ENCODE assay signal across 9 cellular contexts in genomic region chr2:43426305-43427031, GRCh38.
DNase-seq lines count a peak whose midpoint lies in the region; ATAC-seq and TF ChIP-seq lines count a peak whose summit lies in the region.
"Had no signal": no experiment of that assay in that cellular context is flagged by ENCODE, and none has a peak within 500 bp of the region (broad histone marks: within the 10 kb centered on the region; RNA-seq: fewer than 3 reads in every experiment).

No MANE protein-coding gene starts in this region.

- peak overlapping the region; percentile 85 for H3K27ac Mint-ChIP-seq in activated CD8-positive, alpha-beta T cell treated with anti-CD3 and anti-CD28 coated beads, Interleukin-2, amount 10 ng/mL, durations not matched to agents 7 days and 5 days
- peak overlapping the region in 8 of 10 donors; percentile 34 to 94 (median 60) for H3K27ac Mint-ChIP-seq in naive thymus-derived CD8-positive, alpha-beta T cell
- H3K27ac Mint-ChIP-seq in stimulated activated naive CD8-positive, alpha-beta T cell treated with anti-CD3 and anti-CD28 coated beads, Interleukin-15, amount 100 ng/mL, for 72 hours, result peak overlapping the region; percentile 66 to 89

- in situ Hi-C loops in GM13977 (cut with MboI; ENCODE audit: low pct_unique_long_range_greater_than_20kb, low sequenced_read_pairs, unreplicated experiment), result no loop called here

- CTCF ChIA-PET in activated CD8-positive, alpha-beta T cell treated with anti-CD3 and anti-CD28 coated beads, Interleukin-2, amount 10 ng/mL, durations not matched to agents 7 days and 5 days (lab: Charles Lee), result interaction anchor here (0.7 to 2.2 kb wide), 10 partner anchors 13 to 197 kb away, joined by 3 to 10 read pairs (median 3); no protein-coding TSS in a partner anchor

- H3K9me3 Mint-ChIP-seq in activated CD8-positive, alpha-beta T cell treated with anti-CD3 and anti-CD28 coated beads, Interleukin-2, amount 10 ng/mL, durations not matched to agents 7 days and 5 days (ENCODE audit: insufficient read depth), result no peaks in the 10 kb centered on the region
- H3K9me3 Mint-ChIP-seq in naive thymus-derived CD8-positive, alpha-beta T cell, result no peaks in the 10 kb centered on the region
- H3K9me3 Mint-ChIP-seq in stimulated activated naive CD8-positive, alpha-beta T cell treated with anti-CD3 and anti-CD28 coated beads, Interleukin-15, amount 100 ng/mL, for 72 hours, result no peaks in the 10 kb centered on the region

- peaks cover 42% of the 10 kb centered on the region for H3K4me1 Mint-ChIP-seq in activated CD8-positive, alpha-beta T cell treated with anti-CD3 and anti-CD28 coated beads, Interleukin-2, amount 10 ng/mL, durations not matched to agents 7 days and 5 days (ENCODE audit: low read depth)
- H3K4me1 Mint-ChIP-seq in naive thymus-derived CD8-positive, alpha-beta T cell, result peaks cover 14 to 43% (median 31%) of the 10 kb centered on the region in 4 donors
- peaks cover 42% of the 10 kb centered on the region for H3K4me1 Mint-ChIP-seq in stimulated activated naive CD8-positive, alpha-beta T cell treated with anti-CD3 and anti-CD28 coated beads, Interleukin-15, amount 100 ng/mL, for 72 hours

- ATAC-seq in HG02840 (IDR thresholded peaks at IDR 0.05; ENCODE audit: low FRiP score, unreplicated experiment), result peak; percentile 86
- ATAC-seq in activated CD8-positive, alpha-beta T cell treated with anti-CD3 and anti-CD28 coated beads, Interleukin-2, amount 10 ng/mL, durations not matched to agents 7 days and 5 days, result peak; percentile 97
- ATAC-seq in naive thymus-derived CD8-positive, alpha-beta T cell, result peak; percentile 74 to 96
- ATAC-seq in stimulated activated naive CD8-positive, alpha-beta T cell treated with anti-CD3 and anti-CD28 coated beads, Interleukin-15, amount 100 ng/mL, for 72 hours, result peak; percentile 96

- H3K27me3 Mint-ChIP-seq in activated CD8-positive, alpha-beta T cell treated with anti-CD3 and anti-CD28 coated beads, Interleukin-2, amount 10 ng/mL, durations not matched to agents 7 days and 5 days (ENCODE audit: low read depth), result no peaks in the 10 kb centered on the region
- no peaks in the 10 kb centered on the region for H3K27me3 Mint-ChIP-seq in naive thymus-derived CD8-positive, alpha-beta T cell
- H3K27me3 Mint-ChIP-seq in stimulated activated naive CD8-positive, alpha-beta T cell treated with anti-CD3 and anti-CD28 coated beads, Interleukin-15, amount 100 ng/mL, for 72 hours, result no peaks in the 10 kb centered on the region

- H3K36me3 Mint-ChIP-seq in activated CD8-positive, alpha-beta T cell treated with anti-CD3 and anti-CD28 coated beads, Interleukin-2, amount 10 ng/mL, durations not matched to agents 7 days and 5 days (ENCODE audit: low read depth), result peaks cover 39% of the 10 kb centered on the region
- peaks cover 0 to 61% (median 35%) of the 10 kb centered on the region in 3 donors for H3K36me3 Mint-ChIP-seq in naive thymus-derived CD8-positive, alpha-beta T cell

- no peak for TF ChIP-seq CTCF in GM13977 (IDR thresholded peaks at IDR 0.05; ENCODE audit: extremely low read depth, insufficient read depth, missing control alignments)

- peak overlapping the region; percentile 34 for H3K4me3 Mint-ChIP-seq in activated CD8-positive, alpha-beta T cell treated with anti-CD3 and anti-CD28 coated beads, Interleukin-2, amount 10 ng/mL, durations not matched to agents 7 days and 5 days
- peak overlapping the region in 5 of 10 donors; percentile 3 to 48 (median 33) for H3K4me3 Mint-ChIP-seq in naive thymus-derived CD8-positive, alpha-beta T cell
- H3K4me3 Mint-ChIP-seq in stimulated activated naive CD8-positive, alpha-beta T cell treated with anti-CD3 and anti-CD28 coated beads, Interleukin-15, amount 100 ng/mL, for 72 hours, result peak overlapping the region; percentile 29 to 46
- H3K4me3 Mint-ChIP-seq: neural crest cell had no signal

- POLR2A ChIA-PET in activated CD8-positive, alpha-beta T cell treated with anti-CD3 and anti-CD28 coated beads, Interleukin-2, amount 10 ng/mL, durations not matched to agents 7 days and 5 days (lab: Charles Lee), result interaction anchor here (1.0 to 1.1 kb wide), 2 partner anchors 133 to 201 kb away, joined by 3 to 7 read pairs; partner anchors contain the start of gene ZFP36L2
- POLR2A ChIA-PET in naive thymus-derived CD8-positive, alpha-beta T cell (lab: Charles Lee), result interaction anchor here (0.5 to 0.6 kb wide), 2 partner anchors 9 to 445 kb away, joined by 3 to 6 read pairs; no protein-coding TSS in a partner anchor

- peak; percentile 83 for DNase-seq in GM13977 (ENCODE audit: low spot score)
- DNase-seq in NCI-H2196 treated with DMSO at 0.1 percent for 48 hours (lab: John Stamatoyannopoulos, UW; ENCODE audit: unreplicated experiment), result peak; percentile 30
- DNase-seq in activated CD8-positive, alpha-beta T cell treated with anti-CD3 and anti-CD28 coated beads, Interleukin-2, amount 10 ng/mL, durations not matched to agents 7 days and 5 days, result peak; percentile 87
- peak; percentile 77 for DNase-seq in epidermal melanocyte (ENCODE audit: insufficient read length, low spot score)
- peak in 6 of 10 donors; percentile 25 to 68 (median 30) for DNase-seq in naive thymus-derived CD8-positive, alpha-beta T cell
- peak; percentile 69 to 86 for DNase-seq in stimulated activated naive CD8-positive, alpha-beta T cell treated with anti-CD3 and anti-CD28 coated beads, Interleukin-15, amount 100 ng/mL, for 72 hours
- no peak for DNase-seq in DMS79 (lab: John Stamatoyannopoulos, UW)
